ENCODE assay signal across 8 cellular contexts in genomic region chr20:58309607-58310290, GRCh38. TPM values are rescaled to one million over a fixed set of nuclear protein-coding genes. Genes with fewer than 3 reads are reported as not detected.
DNase-seq lines count a peak whose midpoint lies in the region; ATAC-seq, FAIRE-seq and TF ChIP-seq lines count a peak whose summit lies in the region.

Gene RAB22A (plus strand): TSS chr20:58309715. CDS start chr20:58309977, 262 bp downstream.

- 0% methylated on average over 29 to 72 of the region's 72 CpGs for WGBS in small intestine, 3 donors

- H3K27ac ChIP-seq in VCaP: peak within 1 kb of the TSS; percentile 82
- H3K27ac ChIP-seq in breast epithelium: peak within 1 kb of the TSS; percentile 85 to 97
- H3K27ac ChIP-seq in small intestine (ENCODE audit: low read depth in 1 of 2, low read length in 1 of 2): peak within 1 kb of the TSS; percentile 92 to 95

- no peak for FAIRE-seq in small intestine (lab: Jason Lieb, UNC)

- H3K27me3 ChIP-seq in breast epithelium (no peaks in the 10 kb centered on the region), small intestine (ENCODE audit: control insufficient read depth in 2 of 2, insufficient read depth in 2 of 2, low read length in 2 of 2) (no peaks in the 10 kb centered on the region)

- peak within 1 kb of the TSS; percentile 99 to 100 (median 99) for H3K4me3 ChIP-seq in breast epithelium
- peak within 1 kb of the TSS; percentile 97 to 100 for H3K4me3 ChIP-seq in small intestine (ENCODE audit: low read depth in 1 of 2, low read length in 2 of 2)

- intact Hi-C loops in breast epithelium (cut with DNase I; ENCODE audit: low total_unique reads): no loop called here

- ATAC-seq in HG02678 (IDR thresholded peaks at IDR 0.05; ENCODE audit: unreplicated experiment): peak; percentile 81

- TF ChIP-seq CTCF in VCaP (conservative IDR thresholded peaks at IDR 0.05) (no peak), breast epithelium (IDR thresholded peaks at IDR 0.05) (no peak)

- no peak for TF ChIP-seq POLR2A in breast epithelium (IDR thresholded peaks at IDR 0.05)

- H3K9me3 ChIP-seq in breast epithelium (no peaks in the 10 kb centered on the region), small intestine (ENCODE audit: control insufficient read depth, low read depth) (no peaks in the 10 kb centered on the region)

- H3K36me3 ChIP-seq in breast epithelium: no peaks in the 10 kb centered on the region
- peaks cover 0 to 5% of the 10 kb centered on the region in 2 donors for H3K36me3 ChIP-seq in small intestine (ENCODE audit: control insufficient read depth in 2 of 2, insufficient read depth in 2 of 2, low read length in 2 of 2)

- DNase-seq in DMS153 treated with DMSO at 0.1 percent for 48 hours (lab: John Stamatoyannopoulos, UW; ENCODE audit: unreplicated experiment): peak; percentile 39
- DNase-seq in DMS153 (lab: John Stamatoyannopoulos, UW): no peak
- peak; percentile 35 for DNase-seq in NCI-H146 treated with DMSO at 0.1 percent for 48 hours (lab: John Stamatoyannopoulos, UW; ENCODE audit: unreplicated experiment)
- peak; percentile 61 to 70 for DNase-seq in breast epithelium (ENCODE audit: low spot score in 2 of 2)
- peak; percentile 96 for DNase-seq in iPS-NIHi7 (ENCODE audit: extremely low spot score)
- DNase-seq in small intestine: peak; percentile 80

- H3K4me1 ChIP-seq in breast epithelium (no peaks in the 10 kb centered on the region), small intestine (ENCODE audit: control insufficient read depth in 2 of 2, insufficient read depth in 1 of 2, low read depth in 1 of 2, low read length in 1 of 2) (peaks cover 0 to 14% of the 10 kb centered on the region in 2 donors)

RNA-seq across cellular contexts. Expression of gene RAB22A, which starts in this region (rescaled TPM):
- total RNA-seq in breast epithelium: 10 to 100 TPM; 17.7 to 22.4 (median 22.2) TPM
- polyA plus RNA-seq in small intestine: 10 to 100 TPM in 2 of 3 donors, 1 to 10 TPM in 1; 6.9 to 12.4 (median 11.9) TPM
